ENCODE assay signal across 8 cellular contexts in genomic region chr5:159209438-159210305, GRCh38. TPM values are rescaled to one million over a fixed set of nuclear protein-coding genes. Genes with fewer than 3 reads are reported as not detected.
A peak's percentile ranks its signal among the peaks of the same experiment; 100 is the strongest.
DNase-seq lines count a peak whose midpoint lies in the region; ATAC-seq, FAIRE-seq and TF ChIP-seq lines count a peak whose summit lies in the region.

Gene RNF145 (minus strand): TSS chr5:159209553. CDS start chr5:159203617, 5,936 bp downstream.

- H3K4me1 ChIP-seq in OCI-LY1 (ENCODE audit: insufficient read depth, low read length, severe bottlenecking) = peaks cover 43% of the 10 kb centered on the region
- H3K4me1 ChIP-seq in mucosa of stomach (ENCODE audit: control insufficient read depth, insufficient read depth, low read length) = peaks cover 23% of the 10 kb centered on the region

- ATAC-seq in GM21381 (IDR thresholded peaks at IDR 0.05; ENCODE audit: unreplicated experiment) = peak; percentile 65

- in situ Hi-C loops in Caki2 (cut with HindIII; ENCODE audit: low pct_unique_long_range_greater_than_20kb, low sequenced_read_pairs) = no loop called here

- H3K9me2 ChIP-seq in OCI-LY1 (ENCODE audit: low read depth, low read length) = no peaks in the 10 kb centered on the region

- H3K27me3 ChIP-seq in OCI-LY1 (ENCODE audit: insufficient read depth, low read length) (no peaks in the 10 kb centered on the region), mucosa of stomach (ENCODE audit: control insufficient read depth, insufficient read depth, low read length) (no peaks in the 10 kb centered on the region)

- DNase-seq in Caki2 (ENCODE audit: low read depth) (peak; percentile 89), HTR-8/SVneo (ENCODE audit: insufficient read length, low spot score) (peak; percentile 80), activated T-cell treated with anti-CD3 and anti-CD28 coated beads for 24 hours (ENCODE audit: low read depth) (peak; percentile 89), epithelial cell of proximal tubule (ENCODE audit: low read depth) (peak; percentile 15)
- peak; percentile 86 to 88 for DNase-seq in stimulated activated CD8-positive, alpha-beta memory T cell treated with anti-CD3 and anti-CD28 coated beads, Interleukin-7, amount 100 ng/mL, for 1 hour (ENCODE audit: low read depth in 2 of 2)

- H2AFZ ChIP-seq in OCI-LY1 (ENCODE audit: low read length) = peak within 1 kb of the TSS; percentile 53

- H3K27ac ChIP-seq in OCI-LY1 (ENCODE audit: low read depth, low read length, poor library complexity, severe bottlenecking) = peak within 1 kb of the TSS; percentile 93

- TF ChIP-seq CTCF in OCI-LY1 (IDR thresholded peaks at IDR 0.05; ENCODE audit: low read length) (no peak), epithelial cell of proximal tubule (conservative IDR thresholded peaks at IDR 0.05; ENCODE audit: low read depth, low read length) (no peak)

- H3F3A ChIP-seq in OCI-LY1 (ENCODE audit: insufficient read depth, low read length) = no peaks in the 10 kb centered on the region

- no peaks in the 10 kb centered on the region for H4K20me1 ChIP-seq in OCI-LY1 (ENCODE audit: insufficient read depth, low read length)

- H3K4me3 ChIP-seq in OCI-LY1 (ENCODE audit: low read depth, low read length, poor library complexity, severe bottlenecking) (peak within 1 kb of the TSS; percentile 93), epithelial cell of proximal tubule (ENCODE audit: low read depth, low read length) (peak within 1 kb of the TSS; percentile 81), mucosa of stomach (ENCODE audit: low read length) (peak within 1 kb of the TSS; percentile 83)

- H3K9me3 ChIP-seq in OCI-LY1 (ENCODE audit: low read length) = no peaks in the 10 kb centered on the region
- H3K9me3 ChIP-seq in mucosa of stomach (ENCODE audit: control insufficient read depth, low read length) = no peaks in the 10 kb centered on the region

- FAIRE-seq in HTR-8/SVneo (lab: Jason Lieb, UNC) = peak; percentile 75

- H3K9ac ChIP-seq in OCI-LY1 (ENCODE audit: low read length) (peak within 1 kb of the TSS; percentile 77), mucosa of stomach (ENCODE audit: low read length) (peak within 1 kb of the TSS; percentile 96)

- no peaks in the 10 kb centered on the region for H3K36me3 ChIP-seq in OCI-LY1 (ENCODE audit: insufficient read depth, low read length)
- no peaks in the 10 kb centered on the region for H3K36me3 ChIP-seq in mucosa of stomach (ENCODE audit: control insufficient read depth, insufficient read depth, low read length)

- H3K79me2 ChIP-seq in OCI-LY1 (ENCODE audit: insufficient read depth, low read length) = peaks cover 31% of the 10 kb centered on the region

- peak within 1 kb of the TSS; percentile 80 for H3K4me2 ChIP-seq in OCI-LY1 (ENCODE audit: low read length)

RNA-seq across cellular contexts. Expression of gene RNF145, which starts in this region (rescaled TPM):
- total RNA-seq in Caki2 (2014; rRNA removed; shearing (Covaris generic); ENCODE audit: low replicate concordance) = 35.6 and 44.7 TPM in 2 replicates
- total RNA-seq in epithelial cell of proximal tubule = 57.9 and 71.4 TPM in 2 replicates

Comparison
In these comparisons a context has a peak if more than half of its experiments do, and no peak if none do; other contexts are left out.
1. Peak in every context shown above with its lines: DNase-seq, ATAC-seq, H3K4me3 ChIP-seq and H3K27ac ChIP-seq.
2. DNase-seq: peak in every context shown above with its lines; median percentile 89 in Caki2; 89 in activated T-cell treated with anti-CD3 and anti-CD28 coated beads for 24 hours; 87 in stimulated activated CD8-positive, alpha-beta memory T cell treated with anti-CD3 and anti-CD28 coated beads, Interleukin-7, amount 100 ng/mL, for 1 hour; 80 in HTR-8/SVneo; 15 in epithelial cell of proximal tubule.